8 cellular contexts compared by ENCODE assay signal in the genomic region with DNA sequence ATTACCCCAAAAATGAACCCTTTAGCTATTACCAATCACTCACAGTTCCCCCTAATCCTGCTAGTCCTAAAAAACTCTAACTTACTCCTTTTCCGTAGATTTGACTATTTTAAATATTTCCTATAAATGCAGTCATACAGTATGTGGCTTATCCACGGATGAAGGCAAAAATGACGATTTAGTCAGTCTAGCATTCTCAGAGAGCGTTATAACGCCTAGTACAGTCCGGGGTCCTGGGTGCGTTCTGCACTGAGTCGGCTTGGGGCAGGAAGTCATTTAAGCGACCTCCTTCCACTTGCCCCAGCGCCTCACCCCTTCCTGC. TPM values are rescaled to one million over a fixed set of nuclear protein-coding genes. Genes with fewer than 3 reads are reported as not detected.
DNase-seq lines count a peak whose midpoint lies in the region; ATAC-seq and TF ChIP-seq lines count a peak whose summit lies in the region.

No MANE protein-coding gene starts in this region.

- H3K4me3 Mint-ChIP-seq in activated naive CD8-positive, alpha-beta T cell treated with anti-CD3 and anti-CD28 coated beads, Interleukin-2, amount 10 ng/mL, durations not matched to agents 7 days and 5 days = peak overlapping the region; percentile 98

- DNase-seq in D341Med (ENCODE audit: low spot score) = peak; percentile 87
- no peak for DNase-seq in activated naive CD8-positive, alpha-beta T cell treated with anti-CD3 and anti-CD28 coated beads, Interleukin-2, amount 10 ng/mL, durations not matched to agents 7 days and 5 days
- no peak for DNase-seq in lower lobe of right lung
- DNase-seq in GM03348 (ENCODE audit: low spot score) = no peak
- DNase-seq in NCI-H1048 (lab: John Stamatoyannopoulos, UW) = no peak
- DNase-seq in occipital lobe (lab: John Stamatoyannopoulos, UW) = no peak
- DNase-seq in NCI-H2171 (lab: John Stamatoyannopoulos, UW) = no peak

- intact Hi-C loops in lower lobe of right lung (cut with DNase I) = no loop called here

- ATAC-seq in HG02623 (IDR thresholded peaks at IDR 0.05; ENCODE audit: unreplicated experiment) (peak; percentile 86), lower lobe of right lung (peak in 1 of 2 donors; percentile 94)
- ATAC-seq in activated naive CD8-positive, alpha-beta T cell treated with anti-CD3 and anti-CD28 coated beads, Interleukin-2, amount 10 ng/mL, durations not matched to agents 7 days and 5 days (ENCODE audit: low read depth) = peak; percentile 91

- no peaks in the 10 kb centered on the region for H3K27me3 Mint-ChIP-seq in activated naive CD8-positive, alpha-beta T cell treated with anti-CD3 and anti-CD28 coated beads, Interleukin-2, amount 10 ng/mL, durations not matched to agents 7 days and 5 days

- H3K36me3 Mint-ChIP-seq in activated naive CD8-positive, alpha-beta T cell treated with anti-CD3 and anti-CD28 coated beads, Interleukin-2, amount 10 ng/mL, durations not matched to agents 7 days and 5 days = peaks cover 40% of the 10 kb centered on the region

- H3K9me3 Mint-ChIP-seq in activated naive CD8-positive, alpha-beta T cell treated with anti-CD3 and anti-CD28 coated beads, Interleukin-2, amount 10 ng/mL, durations not matched to agents 7 days and 5 days = peaks cover 20% of the 10 kb centered on the region

- peaks cover 11% of the 10 kb centered on the region for H3K36me3 ChIP-seq in lower lobe of right lung

- H3K9me3 ChIP-seq in lower lobe of right lung = no peaks in the 10 kb centered on the region

- no peaks in the 10 kb centered on the region for H3K27me3 ChIP-seq in lower lobe of right lung (ENCODE audit: low read depth)

- peak overlapping the region; percentile 98 for H3K27ac Mint-ChIP-seq in activated naive CD8-positive, alpha-beta T cell treated with anti-CD3 and anti-CD28 coated beads, Interleukin-2, amount 10 ng/mL, durations not matched to agents 7 days and 5 days

- peak overlapping the region; percentile 89 for H3K27ac ChIP-seq in lower lobe of right lung

- POLR2A ChIA-PET in activated naive CD8-positive, alpha-beta T cell treated with anti-CD3 and anti-CD28 coated beads, Interleukin-2, amount 10 ng/mL, durations not matched to agents 7 days and 5 days (lab: Charles Lee) = interaction anchor here (0.5 to 2.0 kb wide), 15 partner anchors 9 to 1169 kb away, joined by 3 to 13 read pairs (median 5); a partner anchor contains a TSS

- peak overlapping the region; percentile 81 for H3K4me3 ChIP-seq in lower lobe of right lung

- H3K4me1 ChIP-seq in lower lobe of right lung = peaks cover 5% of the 10 kb centered on the region

- no peak for TF ChIP-seq CTCF in lower lobe of right lung (IDR thresholded peaks at IDR 0.05)

- H3K4me1 Mint-ChIP-seq in activated naive CD8-positive, alpha-beta T cell treated with anti-CD3 and anti-CD28 coated beads, Interleukin-2, amount 10 ng/mL, durations not matched to agents 7 days and 5 days = peaks cover 20% of the 10 kb centered on the region

RNA-seq across cellular contexts. Expression of a gene that starts 0.5 kb away (rescaled TPM):
- 10 to 100 TPM; 18.3 to 20.9 TPM for total RNA-seq in activated naive CD8-positive, alpha-beta T cell treated with anti-CD3 and anti-CD28 coated beads, Interleukin-2, amount 10 ng/mL, durations not matched to agents 7 days and 5 days
- total RNA-seq in lower lobe of right lung (12.0 TPM), occipital lobe (18.9 TPM)

RNA-seq across cellular contexts. Expression of a gene that starts 7.2 kb away (rescaled TPM):
- total RNA-seq in activated naive CD8-positive, alpha-beta T cell treated with anti-CD3 and anti-CD28 coated beads, Interleukin-2, amount 10 ng/mL, durations not matched to agents 7 days and 5 days = 10 to 100 TPM; 21.0 to 25.6 TPM
- total RNA-seq in lower lobe of right lung (16.6 TPM), occipital lobe (30.9 TPM)

RNA-seq across cellular contexts. Expression of a gene that starts 45.0 kb away (rescaled TPM):
- total RNA-seq in activated naive CD8-positive, alpha-beta T cell treated with anti-CD3 and anti-CD28 coated beads, Interleukin-2, amount 10 ng/mL, durations not matched to agents 7 days and 5 days = 10 to 100 TPM; 13.8 to 19.9 TPM
- 14.9 TPM for total RNA-seq in lower lobe of right lung
- total RNA-seq in occipital lobe = 12.5 TPM
